ENCODE assay signal across 8 cellular contexts in genomic region chr16:3020604-3021448, GRCh38. TPM values are rescaled to one million over a fixed set of nuclear protein-coding genes. Genes with fewer than 3 reads are reported as not detected.
DNase-seq lines count a peak whose midpoint lies in the region; ATAC-seq, FAIRE-seq and TF ChIP-seq lines count a peak whose summit lies in the region.

No MANE protein-coding gene starts in this region.

- peaks cover 5% of the 10 kb centered on the region for H3K79me2 ChIP-seq in HepG2 (ENCODE audit: insufficient read depth, low read length)

- peaks cover 4 to 10% (median 5%) of the 10 kb centered on the region in 11 experiments; a peak in 21 of 22 replicates for H3K36me3 ChIP-seq in BLaER1 treated with 17β-estradiol and CSF1 and Interleukin-3, amounts not matched to agents 10 nM and 100 nM
- peaks cover 4 to 6% of the 10 kb centered on the region in 2 experiments; a peak in 4 of 5 replicates for H3K36me3 ChIP-seq in HepG2 (replicated peaks in 1 of 2; ENCODE audit: control insufficient read depth in 1 of 2, insufficient read depth in 2 of 2, low read length in 2 of 2)

- H3K4me2 ChIP-seq in BLaER1 treated with 17β-estradiol and CSF1 and Interleukin-3, amounts not matched to agents 10 nM and 100 nM, result peak overlapping the region; percentile 95 to 100 (median 99)
- H3K4me2 ChIP-seq in HepG2 (ENCODE audit: low read depth, low read length), result peak overlapping the region; percentile 85

- H2AFZ ChIP-seq in HepG2 (ENCODE audit: low read length), result no peak overlapping the region

- peak; percentile 82 for DNase-seq in activated CD4-positive, alpha-beta T cell treated with anti-CD3 and anti-CD28 coated beads, Interleukin-2, amount 10 ng/mL, durations not matched to agents 24 days and 14 days
- peak; percentile 87 for DNase-seq in HepG2 (ENCODE audit: low spot score)
- peak; percentile 52 for DNase-seq in stimulated activated CD8-positive, alpha-beta memory T cell treated with anti-CD3 and anti-CD28 coated beads, Interleukin-12 subunit alpha, Interleukin-12 subunit beta, amount 100 ng/mL, for 1 hour (ENCODE audit: low read depth)

- TF ChIP-seq POLR2A in HepG2 (IDR thresholded peaks at IDR 0.05; ENCODE audit: insufficient read depth in 1 of 2, low read depth in 2 of 2, low read length in 2 of 2), result peak in 1 of 2 experiments; percentile 67; a peak in 3 of 4 replicates

- TF ChIP-seq EP300 in Ishikawa (IDR thresholded peaks at IDR 0.05; ENCODE audit: borderline replicate concordance) (peak; percentile 96), HepG2 (IDR thresholded peaks at IDR 0.05; ENCODE audit: low read depth in 2 of 2, low read length in 2 of 2) (peak in 1 of 2 experiments; percentile 66; a peak in 2 of 4 replicates), HepG2 (CRISPR knock-in tag; IDR thresholded peaks at IDR 0.05; ENCODE audit: borderline replicate concordance) (peak; percentile 76; the same call in 1 of the 2 replicates)

- in situ Hi-C loops in HepG2 (cut with HindIII; ENCODE audit: extremely low pct_ligation_motif_present, low pct_unique_long_range_greater_than_20kb), result no loop called here

- H3K27ac ChIP-seq in BLaER1 treated with 17β-estradiol and CSF1 and Interleukin-3, amounts not matched to agents 10 nM and 100 nM, result peak overlapping the region in 10 of 11 experiments; percentile 28 to 96 (median 67); a peak in 18 of 22 replicates
- peak overlapping the region; percentile 93 for H3K27ac ChIP-seq in HepG2 (ENCODE audit: extremely low read length, insufficient read depth, low read length)

- POLR2A ChIA-PET in HepG2 (lab: Yijun Ruan, JAX), result interaction anchor here (0.7 to 18.8 kb wide), 25 partner anchors 7 to 865 kb away, joined by 3 to 750 read pairs (median 5); partner anchors contain the start of genes CLDN9, FLYWCH2, IL32 and KREMEN2

- no peak for TF ChIP-seq CTCF in HepG2 (CRISPR knock-in tag; IDR thresholded peaks at IDR 0.05)

- TF ChIP-seq RAD21 in Ishikawa (IDR thresholded peaks at IDR 0.05; ENCODE audit: low read depth) (no peak), HepG2 (CRISPR knock-in tag; IDR thresholded peaks at IDR 0.05) (no peak; the same call in 1 of the 2 replicates)

- H4K20me1 ChIP-seq in BLaER1 treated with 17β-estradiol and CSF1 and Interleukin-3, amounts not matched to agents 10 nM and 100 nM, result peaks cover 0 to 51% (median 47%) of the 10 kb centered on the region in 11 experiments; a peak in 19 of 22 replicates
- H4K20me1 ChIP-seq in HepG2 (ENCODE audit: insufficient read depth, low read length), result peaks cover 31% of the 10 kb centered on the region; the same call in 1 of the 2 replicates

- WGBS in HepG2 (ENCODE audit: low lambda C conversion rate), result 2% methylated on average over 13 of the region's 57 CpGs

- H3K27ac Mint-ChIP-seq in activated CD4-positive, alpha-beta T cell treated with anti-CD3 and anti-CD28 coated beads, Interleukin-2, amount 10 ng/mL, durations not matched to agents 24 days and 14 days, result peak overlapping the region; percentile 95
- H3K27ac Mint-ChIP-seq in dendritic cell treated with granulocyte-macrophage colony-stimulating factor and Interleukin-4, amounts not matched to agents 40 ng/mL and 50 ng/mL, for 4 days, result peak overlapping the region; percentile 90

- ATAC-seq in HepG2 (peak; percentile 53), GM18520 (IDR thresholded peaks at IDR 0.05; ENCODE audit: unreplicated experiment) (no peak), HG02840 (IDR thresholded peaks at IDR 0.05; ENCODE audit: low FRiP score, unreplicated experiment) (no peak)

- no peaks in the 10 kb centered on the region for H3K9me3 ChIP-seq in BLaER1 treated with 17β-estradiol and CSF1 and Interleukin-3, amounts not matched to agents 10 nM and 100 nM (replicated peaks in 1 of 11)
- H3K9me3 ChIP-seq in HepG2 (ENCODE audit: low read length), result no peaks in the 10 kb centered on the region

- H3K27me3 Mint-ChIP-seq in activated CD4-positive, alpha-beta T cell treated with anti-CD3 and anti-CD28 coated beads, Interleukin-2, amount 10 ng/mL, durations not matched to agents 24 days and 14 days, result peaks cover 13% of the 10 kb centered on the region
- H3K27me3 Mint-ChIP-seq in dendritic cell treated with granulocyte-macrophage colony-stimulating factor and Interleukin-4, amounts not matched to agents 40 ng/mL and 50 ng/mL, for 4 days, result peaks cover 32% of the 10 kb centered on the region

- CTCF ChIA-PET in HepG2 (lab: Yijun Ruan, JAX; ENCODE audit: low intra/inter-chr PET ratio, low total read pairs), result interaction anchor here (0.8 to 0.9 kb wide), 2 partner anchors 15 to 17 kb away, joined by 3 to 4 read pairs; no protein-coding TSS in a partner anchor

- peaks cover 4 to 40% (median 33%) of the 10 kb centered on the region in 11 experiments; a peak in 15 of 22 replicates for H3K27me3 ChIP-seq in BLaER1 treated with 17β-estradiol and CSF1 and Interleukin-3, amounts not matched to agents 10 nM and 100 nM
- H3K27me3 ChIP-seq in HepG2 (ENCODE audit: control insufficient read depth in 1 of 2, insufficient read depth in 2 of 2, low read length in 2 of 2), result no peaks in the 10 kb centered on the region; a peak in 2 of 5 replicates

- intact Hi-C loops in activated CD4-positive, alpha-beta T cell treated with anti-CD3 and anti-CD28 coated beads, Interleukin-2, amount 10 ng/mL, durations not matched to agents 24 days and 14 days (cut with micrococcal nuclease), result loop anchor here (1.0 to 10.0 kb wide), 3 partner anchors 17 to 264 kb away; partner anchors contain the start of gene ZNF263
- intact Hi-C loops in dendritic cell treated with granulocyte-macrophage colony-stimulating factor and Interleukin-4, amounts not matched to agents 40 ng/mL and 50 ng/mL, for 4 days (cut with micrococcal nuclease), result loop anchor here (1.0 kb wide), 1 partner anchor 14 kb away; no protein-coding TSS in a partner anchor
- intact Hi-C loops in HepG2 (cut with micrococcal nuclease; ENCODE audit: unreplicated experiment), result no loop called here

- peaks cover 49 to 68% (median 63%) of the 10 kb centered on the region in 10 experiments for H3K4me1 ChIP-seq in BLaER1 treated with 17β-estradiol and CSF1 and Interleukin-3, amounts not matched to agents 10 nM and 100 nM
- H3K4me1 ChIP-seq in HepG2 (ENCODE audit: insufficient read depth, low read length), result peaks cover 68% of the 10 kb centered on the region

- peak overlapping the region; percentile 58 to 82 (median 72) for H3K4me3 ChIP-seq in BLaER1 treated with 17β-estradiol and CSF1 and Interleukin-3, amounts not matched to agents 10 nM and 100 nM
- peak overlapping the region; percentile 65 to 93 (median 76) for H3K4me3 ChIP-seq in HepG2 (replicated peaks in 1 of 3; ENCODE audit: insufficient read depth in 1 of 3, low read depth in 2 of 3, low read length in 3 of 3)

- peaks cover 37% of the 10 kb centered on the region for H3K4me1 Mint-ChIP-seq in activated CD4-positive, alpha-beta T cell treated with anti-CD3 and anti-CD28 coated beads, Interleukin-2, amount 10 ng/mL, durations not matched to agents 24 days and 14 days
- peaks cover 65% of the 10 kb centered on the region for H3K4me1 Mint-ChIP-seq in dendritic cell treated with granulocyte-macrophage colony-stimulating factor and Interleukin-4, amounts not matched to agents 40 ng/mL and 50 ng/mL, for 4 days (ENCODE audit: low read depth)

- H3K36me3 Mint-ChIP-seq in activated CD4-positive, alpha-beta T cell treated with anti-CD3 and anti-CD28 coated beads, Interleukin-2, amount 10 ng/mL, durations not matched to agents 24 days and 14 days (ENCODE audit: low read depth), result peaks cover 3% of the 10 kb centered on the region
- H3K36me3 Mint-ChIP-seq in dendritic cell treated with granulocyte-macrophage colony-stimulating factor and Interleukin-4, amounts not matched to agents 40 ng/mL and 50 ng/mL, for 4 days (ENCODE audit: low read depth), result peaks cover 28% of the 10 kb centered on the region

- BruUV-seq in HepG2 (replicated peaks; lab: Mats Ljungman, UMichigan), result no TSS peak

- H3K9ac ChIP-seq in BLaER1 treated with 17β-estradiol and CSF1 and Interleukin-3, amounts not matched to agents 10 nM and 100 nM, result peak overlapping the region; percentile 33 to 96 (median 81); a peak in 21 of 22 replicates
- H3K9ac ChIP-seq in HepG2 (ENCODE audit: insufficient read depth, low read depth, low read length), result peak overlapping the region; percentile 99

- no peaks in the 10 kb centered on the region for H3K9me3 Mint-ChIP-seq in activated CD4-positive, alpha-beta T cell treated with anti-CD3 and anti-CD28 coated beads, Interleukin-2, amount 10 ng/mL, durations not matched to agents 24 days and 14 days
- no peaks in the 10 kb centered on the region for H3K9me3 Mint-ChIP-seq in dendritic cell treated with granulocyte-macrophage colony-stimulating factor and Interleukin-4, amounts not matched to agents 40 ng/mL and 50 ng/mL, for 4 days

- peak; percentile 42 for FAIRE-seq in HepG2 (lab: Jason Lieb, UNC)

- H3K4me3 Mint-ChIP-seq in activated CD4-positive, alpha-beta T cell treated with anti-CD3 and anti-CD28 coated beads, Interleukin-2, amount 10 ng/mL, durations not matched to agents 24 days and 14 days, result peak overlapping the region; percentile 83
- peak overlapping the region; percentile 81 for H3K4me3 Mint-ChIP-seq in dendritic cell treated with granulocyte-macrophage colony-stimulating factor and Interleukin-4, amounts not matched to agents 40 ng/mL and 50 ng/mL, for 4 days

RNA-seq across cellular contexts. Expression of gene TNFRSF12A, which starts 0.7 kb away (rescaled TPM):
- 7.3 TPM in 2 replicates for total RNA-seq in activated CD4-positive, alpha-beta T cell treated with anti-CD3 and anti-CD28 coated beads, Interleukin-2, amount 10 ng/mL, durations not matched to agents 24 days and 14 days
- total RNA-seq in HepG2 (2016; rRNA removed; fragmentation: Illumina TruSeq; extraction: Trizol), result 36.5 and 66.0 TPM in 2 replicates
- 43.4 and 53.1 TPM in 2 replicates for total RNA-seq in HepG2 (2016; cell fraction: cytosol; rRNA removed; fragmentation: Illumina TruSeq; extraction: Trizol; ENCODE audit: low read depth)
- 26.5 and 67.0 TPM in 2 replicates for total RNA-seq in HepG2 (2016; cell fraction: insoluble cytoplasmic fraction; rRNA removed; fragmentation: Illumina TruSeq; extraction: Trizol)
- 51.6 and 58.5 TPM in 2 replicates for total RNA-seq in HepG2 (2016; cell fraction: membrane; rRNA removed; fragmentation: Illumina TruSeq; extraction: Trizol)
- 52.1 and 57.5 TPM in 2 replicates for total RNA-seq in HepG2 (2016; cell fraction: nucleus; rRNA removed; fragmentation: Illumina TruSeq; extraction: Trizol)
- 61.9 and 118 TPM in 2 replicates for polyA plus RNA-seq in HepG2 (2011; rRNA removed)
- polyA plus RNA-seq in HepG2 (2011; cell fraction: cytosol; rRNA removed), result 90.0 and 93.7 TPM in 2 replicates
- 113 and 117 TPM in 2 replicates for polyA plus RNA-seq in HepG2 (2011; cell fraction: nucleus; rRNA removed)
- polyA plus RNA-seq in HepG2 (2012), result 29.4 and 57.4 TPM in 2 replicates
- 34.4 and 45.6 TPM in 2 replicates for polyA plus RNA-seq in HepG2 (2016; cell fraction: cytosol; fragmentation: Illumina TruSeq; extraction: Trizol; ENCODE audit: low read depth)
- polyA plus RNA-seq in HepG2 (2016; cell fraction: insoluble cytoplasmic fraction; fragmentation: Illumina TruSeq; extraction: Trizol; ENCODE audit: low read depth), result 26.8 and 28.0 TPM in 2 replicates
- polyA plus RNA-seq in HepG2 (2016; cell fraction: membrane; fragmentation: Illumina TruSeq; extraction: Trizol; ENCODE audit: low read depth), result 37.1 and 41.1 TPM in 2 replicates
- polyA plus RNA-seq in HepG2 (2016; cell fraction: nucleus; fragmentation: Illumina TruSeq; extraction: Trizol; ENCODE audit: insufficient read depth, low read depth), result 92.9 and 105 TPM in 2 replicates
- 39.1 and 63.9 TPM in 2 replicates for polyA minus RNA-seq in HepG2 (2011; rRNA and poly(A)+ RNA removed; ENCODE audit: low replicate concordance)
- polyA minus RNA-seq in HepG2 (2011; cell fraction: cytosol; rRNA and poly(A)+ RNA removed), result 56.5 and 59.2 TPM in 2 replicates
- polyA minus RNA-seq in HepG2 (2011; cell fraction: nucleus; rRNA and poly(A)+ RNA removed), result 30.4 and 33.3 TPM in 2 replicates

RNA-seq across cellular contexts. Expression of gene CLDN6, which starts 2.8 kb away (rescaled TPM):
- not detected in 2 replicates for total RNA-seq in activated CD4-positive, alpha-beta T cell treated with anti-CD3 and anti-CD28 coated beads, Interleukin-2, amount 10 ng/mL, durations not matched to agents 24 days and 14 days
- 2.7 and 7.6 TPM in 2 replicates for total RNA-seq in HepG2 (2016; rRNA removed; fragmentation: Illumina TruSeq; extraction: Trizol)
- 1.2 and 1.3 TPM in 2 replicates for total RNA-seq in HepG2 (2016; cell fraction: cytosol; rRNA removed; fragmentation: Illumina TruSeq; extraction: Trizol; ENCODE audit: low read depth)
- 2.2 and 8.1 TPM in 2 replicates for total RNA-seq in HepG2 (2016; cell fraction: insoluble cytoplasmic fraction; rRNA removed; fragmentation: Illumina TruSeq; extraction: Trizol)
- total RNA-seq in HepG2 (2016; cell fraction: membrane; rRNA removed; fragmentation: Illumina TruSeq; extraction: Trizol), result 1.4 and 2.3 TPM in 2 replicates
- 9.3 and 10.1 TPM in 2 replicates for total RNA-seq in HepG2 (2016; cell fraction: nucleus; rRNA removed; fragmentation: Illumina TruSeq; extraction: Trizol)
- polyA plus RNA-seq in HepG2 (2011; rRNA removed), result 5.9 and 10.1 TPM in 2 replicates
- 10.2 and 14.5 TPM in 2 replicates for polyA plus RNA-seq in HepG2 (2011; cell fraction: cytosol; rRNA removed)
- 3.6 and 5.9 TPM in 2 replicates for polyA plus RNA-seq in HepG2 (2011; cell fraction: nucleus; rRNA removed)
- 5.5 and 7.9 TPM in 2 replicates for polyA plus RNA-seq in HepG2 (2012)
- 2.0 and 2.8 TPM in 2 replicates for polyA plus RNA-seq in HepG2 (2016; cell fraction: cytosol; fragmentation: Illumina TruSeq; extraction: Trizol; ENCODE audit: low read depth)
- polyA plus RNA-seq in HepG2 (2016; cell fraction: insoluble cytoplasmic fraction; fragmentation: Illumina TruSeq; extraction: Trizol; ENCODE audit: low read depth), result 3.6 and 4.2 TPM in 2 replicates
- polyA plus RNA-seq in HepG2 (2016; cell fraction: membrane; fragmentation: Illumina TruSeq; extraction: Trizol; ENCODE audit: low read depth), result 2.8 and 3.7 TPM in 2 replicates
- 22.4 and 25.4 TPM in 2 replicates for polyA plus RNA-seq in HepG2 (2016; cell fraction: nucleus; fragmentation: Illumina TruSeq; extraction: Trizol; ENCODE audit: insufficient read depth, low read depth)
- 0.14 and 9.8 TPM in 2 replicates for polyA minus RNA-seq in HepG2 (2011; rRNA and poly(A)+ RNA removed; ENCODE audit: low replicate concordance)
- polyA minus RNA-seq in HepG2 (2011; cell fraction: cytosol; rRNA and poly(A)+ RNA removed), result 4.6 and 5.7 TPM in 2 replicates
- polyA minus RNA-seq in HepG2 (2011; cell fraction: nucleus; rRNA and poly(A)+ RNA removed), result 1.0 and 1.4 TPM in 2 replicates

RNA-seq across cellular contexts. Expression of gene HCFC1R1, which starts 2.9 kb away (rescaled TPM):
- total RNA-seq in activated CD4-positive, alpha-beta T cell treated with anti-CD3 and anti-CD28 coated beads, Interleukin-2, amount 10 ng/mL, durations not matched to agents 24 days and 14 days, result 29.4 TPM in 2 replicates
- 8.3 and 16.1 TPM in 2 replicates for total RNA-seq in HepG2 (2016; rRNA removed; fragmentation: Illumina TruSeq; extraction: Trizol)
- 37.5 and 42.2 TPM in 2 replicates for total RNA-seq in HepG2 (2016; cell fraction: cytosol; rRNA removed; fragmentation: Illumina TruSeq; extraction: Trizol; ENCODE audit: low read depth)
- total RNA-seq in HepG2 (2016; cell fraction: insoluble cytoplasmic fraction; rRNA removed; fragmentation: Illumina TruSeq; extraction: Trizol), result 13.2 and 13.5 TPM in 2 replicates
- total RNA-seq in HepG2 (2016; cell fraction: membrane; rRNA removed; fragmentation: Illumina TruSeq; extraction: Trizol), result 20.6 and 28.5 TPM in 2 replicates
- 8.9 and 10.2 TPM in 2 replicates for total RNA-seq in HepG2 (2016; cell fraction: nucleus; rRNA removed; fragmentation: Illumina TruSeq; extraction: Trizol)
- polyA plus RNA-seq in HepG2 (2011; rRNA removed), result 13.8 and 18.3 TPM in 2 replicates
- 10.4 and 22.3 TPM in 2 replicates for polyA plus RNA-seq in HepG2 (2011; cell fraction: cytosol; rRNA removed)
- 15.6 and 17.0 TPM in 2 replicates for polyA plus RNA-seq in HepG2 (2011; cell fraction: nucleus; rRNA removed)
- polyA plus RNA-seq in HepG2 (2012), result 21.9 and 22.5 TPM in 2 replicates
- 78.3 and 82.9 TPM in 2 replicates for polyA plus RNA-seq in HepG2 (2016; cell fraction: cytosol; fragmentation: Illumina TruSeq; extraction: Trizol; ENCODE audit: low read depth)
- polyA plus RNA-seq in HepG2 (2016; cell fraction: insoluble cytoplasmic fraction; fragmentation: Illumina TruSeq; extraction: Trizol; ENCODE audit: low read depth), result 22.8 and 27.5 TPM in 2 replicates
- 50.2 and 52.2 TPM in 2 replicates for polyA plus RNA-seq in HepG2 (2016; cell fraction: membrane; fragmentation: Illumina TruSeq; extraction: Trizol; ENCODE audit: low read depth)
- polyA plus RNA-seq in HepG2 (2016; cell fraction: nucleus; fragmentation: Illumina TruSeq; extraction: Trizol; ENCODE audit: insufficient read depth, low read depth), result 27.0 and 28.5 TPM in 2 replicates
- 10.3 and 23.2 TPM in 2 replicates for polyA minus RNA-seq in HepG2 (2011; rRNA and poly(A)+ RNA removed; ENCODE audit: low replicate concordance)
- 8.5 and 9.0 TPM in 2 replicates for polyA minus RNA-seq in HepG2 (2011; cell fraction: cytosol; rRNA and poly(A)+ RNA removed)
- polyA minus RNA-seq in HepG2 (2011; cell fraction: nucleus; rRNA and poly(A)+ RNA removed), result 1.9 and 2.8 TPM in 2 replicates

RNA-seq across cellular contexts. Expression of gene THOC6, which starts 3.0 kb away (rescaled TPM):
- total RNA-seq in activated CD4-positive, alpha-beta T cell treated with anti-CD3 and anti-CD28 coated beads, Interleukin-2, amount 10 ng/mL, durations not matched to agents 24 days and 14 days, result 55.3 and 57.0 TPM in 2 replicates
- total RNA-seq in HepG2 (2016; rRNA removed; fragmentation: Illumina TruSeq; extraction: Trizol), result 37.0 TPM in 2 replicates
- 28.6 and 34.8 TPM in 2 replicates for total RNA-seq in HepG2 (2016; cell fraction: cytosol; rRNA removed; fragmentation: Illumina TruSeq; extraction: Trizol; ENCODE audit: low read depth)
- total RNA-seq in HepG2 (2016; cell fraction: insoluble cytoplasmic fraction; rRNA removed; fragmentation: Illumina TruSeq; extraction: Trizol), result 32.0 and 40.9 TPM in 2 replicates
- total RNA-seq in HepG2 (2016; cell fraction: membrane; rRNA removed; fragmentation: Illumina TruSeq; extraction: Trizol), result 37.8 and 51.5 TPM in 2 replicates
- total RNA-seq in HepG2 (2016; cell fraction: nucleus; rRNA removed; fragmentation: Illumina TruSeq; extraction: Trizol), result 22.9 TPM in 2 replicates
- polyA plus RNA-seq in HepG2 (2011; rRNA removed), result 32.1 and 33.5 TPM in 2 replicates
- polyA plus RNA-seq in HepG2 (2011; cell fraction: cytosol; rRNA removed), result 25.6 and 35.3 TPM in 2 replicates
- 116 and 131 TPM in 2 replicates for polyA plus RNA-seq in HepG2 (2011; cell fraction: nucleus; rRNA removed)
- 28.1 and 32.9 TPM in 2 replicates for polyA plus RNA-seq in HepG2 (2012)
- polyA plus RNA-seq in HepG2 (2016; cell fraction: cytosol; fragmentation: Illumina TruSeq; extraction: Trizol; ENCODE audit: low read depth), result 33.8 and 44.7 TPM in 2 replicates
- 43.4 and 44.7 TPM in 2 replicates for polyA plus RNA-seq in HepG2 (2016; cell fraction: insoluble cytoplasmic fraction; fragmentation: Illumina TruSeq; extraction: Trizol; ENCODE audit: low read depth)
- 37.0 and 50.8 TPM in 2 replicates for polyA plus RNA-seq in HepG2 (2016; cell fraction: membrane; fragmentation: Illumina TruSeq; extraction: Trizol; ENCODE audit: low read depth)
- polyA plus RNA-seq in HepG2 (2016; cell fraction: nucleus; fragmentation: Illumina TruSeq; extraction: Trizol; ENCODE audit: insufficient read depth, low read depth), result 55.2 and 56.2 TPM in 2 replicates
- polyA minus RNA-seq in HepG2 (2011; rRNA and poly(A)+ RNA removed; ENCODE audit: low replicate concordance), result 39.0 and 64.3 TPM in 2 replicates
- polyA minus RNA-seq in HepG2 (2011; cell fraction: cytosol; rRNA and poly(A)+ RNA removed), result 13.7 and 16.5 TPM in 2 replicates
- 23.3 and 24.7 TPM in 2 replicates for polyA minus RNA-seq in HepG2 (2011; cell fraction: nucleus; rRNA and poly(A)+ RNA removed)

RNA-seq across cellular contexts. Expression of gene CLDN9, which starts 8.1 kb away (rescaled TPM):
- not detected in 2 replicates for total RNA-seq in activated CD4-positive, alpha-beta T cell treated with anti-CD3 and anti-CD28 coated beads, Interleukin-2, amount 10 ng/mL, durations not matched to agents 24 days and 14 days
- 0.08 and 0.15 TPM in 2 replicates for total RNA-seq in HepG2 (2016; rRNA removed; fragmentation: Illumina TruSeq; extraction: Trizol)
- not detected in 2 replicates for total RNA-seq in HepG2 (2016; cell fraction: cytosol; rRNA removed; fragmentation: Illumina TruSeq; extraction: Trizol; ENCODE audit: low read depth)
- 0.09 and 0.11 TPM in 2 replicates for total RNA-seq in HepG2 (2016; cell fraction: insoluble cytoplasmic fraction; rRNA removed; fragmentation: Illumina TruSeq; extraction: Trizol)
- total RNA-seq in HepG2 (2016; cell fraction: membrane; rRNA removed; fragmentation: Illumina TruSeq; extraction: Trizol), result 0.09 and 0.14 TPM in 2 replicates
- total RNA-seq in HepG2 (2016; cell fraction: nucleus; rRNA removed; fragmentation: Illumina TruSeq; extraction: Trizol), result not detected in 2 replicates
- 0.26 and 0.48 TPM in 2 replicates for polyA plus RNA-seq in HepG2 (2011; rRNA removed)
- 0.26 and 0.52 TPM in 2 replicates for polyA plus RNA-seq in HepG2 (2011; cell fraction: cytosol; rRNA removed)
- 2.1 and 2.4 TPM in 2 replicates for polyA plus RNA-seq in HepG2 (2011; cell fraction: nucleus; rRNA removed)
- polyA plus RNA-seq in HepG2 (2012), result 0.32 and 0.53 TPM in 2 replicates
- polyA plus RNA-seq in HepG2 (2016; cell fraction: cytosol; fragmentation: Illumina TruSeq; extraction: Trizol; ENCODE audit: low read depth), result 0.08 and 0.20 TPM in 2 replicates
- 0.15 and 0.17 TPM in 2 replicates for polyA plus RNA-seq in HepG2 (2016; cell fraction: insoluble cytoplasmic fraction; fragmentation: Illumina TruSeq; extraction: Trizol; ENCODE audit: low read depth)
- polyA plus RNA-seq in HepG2 (2016; cell fraction: membrane; fragmentation: Illumina TruSeq; extraction: Trizol; ENCODE audit: low read depth), result 0.15 TPM in 1 of 2 replicates, not detected in the other
- 1.1 and 1.3 TPM in 2 replicates for polyA plus RNA-seq in HepG2 (2016; cell fraction: nucleus; fragmentation: Illumina TruSeq; extraction: Trizol; ENCODE audit: insufficient read depth, low read depth)
- 0.26 and 1.1 TPM in 2 replicates for polyA minus RNA-seq in HepG2 (2011; rRNA and poly(A)+ RNA removed; ENCODE audit: low replicate concordance)
- 0.44 and 0.79 TPM in 2 replicates for polyA minus RNA-seq in HepG2 (2011; cell fraction: cytosol; rRNA and poly(A)+ RNA removed)
- 0.77 and 0.99 TPM in 2 replicates for polyA minus RNA-seq in HepG2 (2011; cell fraction: nucleus; rRNA and poly(A)+ RNA removed)
